15 cellular contexts compared by ENCODE assay signal in genomic region chr7:159042084-159042483, GRCh38.
"Had no signal": no experiment of that assay in that cellular context is flagged by ENCODE, and none has a peak within 500 bp of the region (broad histone marks: within the 10 kb centered on the region; RNA-seq: fewer than 3 reads in every experiment).

No MANE protein-coding gene starts in this region.

- H3K4me1 ChIP-seq: lower lobe of right lung, tibial nerve had no signal

- H3K4me3 ChIP-seq: cardiac muscle cell, lower lobe of right lung, tibial nerve had no signal

- H3K27me3 ChIP-seq: cardiac muscle cell, tibial nerve had no signal

- H3K36me3 ChIP-seq: cardiac muscle cell, lower lobe of right lung, tibial nerve had no signal

- ATAC-seq: stimulated activated effector memory CD8-positive, alpha-beta T cell treated with anti-CD3 and anti-CD28 coated beads, Interleukin-12 subunit alpha, Interleukin-12 subunit beta, amount 100 ng/mL, for 72 hours; WTC11 had no signal

- H3K27ac Mint-ChIP-seq: activated naive CD4-positive, alpha-beta T cell treated with anti-CD3 and anti-CD28 coated beads for 36 hours; activated T-helper 1 cell treated with anti-CD3 and anti-CD28 coated beads, Interleukin-12 subunit alpha, Interleukin-12 subunit beta, Interleukin-2, Interleukin-4 antibody, amounts not matched to agents 30 ng/mL and 10 ng/mL and 1 ng/mL, durations not matched to agents 14 hours and 24 hours and 36 hours; mesothelial cell of epicardium; stimulated activated effector memory CD8-positive, alpha-beta T cell treated with anti-CD3 and anti-CD28 coated beads, Interleukin-12 subunit alpha, Interleukin-12 subunit beta, amount 100 ng/mL, for 72 hours; WTC11 had no signal

- H3K36me3 Mint-ChIP-seq: mesothelial cell of epicardium; stimulated activated effector memory CD8-positive, alpha-beta T cell treated with anti-CD3 and anti-CD28 coated beads, Interleukin-12 subunit alpha, Interleukin-12 subunit beta, amount 100 ng/mL, for 72 hours had no signal

- DNase-seq: activated CD4-positive, alpha-beta T cell treated with anti-CD3 and anti-CD28 coated beads for 4 hours; activated naive CD4-positive, alpha-beta T cell treated with anti-CD3 and anti-CD28 coated beads for 36 hours; effector CD4-positive, alpha-beta T cell; foreskin fibroblast; kidney glomerular epithelial cell; lower lobe of right lung; stimulated activated CD4-positive, alpha-beta T cell treated with anti-CD3 and anti-CD28 coated beads, Interleukin-12 subunit alpha, Interleukin-12 subunit beta, amount 100 ng/mL, for 4 hours; stimulated activated CD4-positive, alpha-beta T cell treated with anti-CD3 and anti-CD28 coated beads, Interleukin-2, amount 100 ng/mL, for 24 hours; T-helper 2 cell had no signal

- H3K4me1 Mint-ChIP-seq: stimulated activated effector memory CD8-positive, alpha-beta T cell treated with anti-CD3 and anti-CD28 coated beads, Interleukin-12 subunit alpha, Interleukin-12 subunit beta, amount 100 ng/mL, for 72 hours; WTC11 had no signal

- H3K27ac ChIP-seq: cardiac muscle cell, lower lobe of right lung, tibial nerve had no signal

- H3K9me3 Mint-ChIP-seq: activated T-helper 1 cell treated with anti-CD3 and anti-CD28 coated beads, Interleukin-12 subunit alpha, Interleukin-12 subunit beta, Interleukin-2, Interleukin-4 antibody, amounts not matched to agents 30 ng/mL and 10 ng/mL and 1 ng/mL, durations not matched to agents 14 hours and 24 hours and 36 hours; stimulated activated effector memory CD8-positive, alpha-beta T cell treated with anti-CD3 and anti-CD28 coated beads, Interleukin-12 subunit alpha, Interleukin-12 subunit beta, amount 100 ng/mL, for 72 hours had no signal

- H3K9me3 ChIP-seq: lower lobe of right lung had no signal

- H3K4me3 Mint-ChIP-seq: activated naive CD4-positive, alpha-beta T cell treated with anti-CD3 and anti-CD28 coated beads for 36 hours; activated T-helper 1 cell treated with anti-CD3 and anti-CD28 coated beads, Interleukin-12 subunit alpha, Interleukin-12 subunit beta, Interleukin-2, Interleukin-4 antibody, amounts not matched to agents 30 ng/mL and 10 ng/mL and 1 ng/mL, durations not matched to agents 14 hours and 24 hours and 36 hours; mesothelial cell of epicardium; stimulated activated effector memory CD8-positive, alpha-beta T cell treated with anti-CD3 and anti-CD28 coated beads, Interleukin-12 subunit alpha, Interleukin-12 subunit beta, amount 100 ng/mL, for 72 hours; WTC11 had no signal
